In the genomic region with DNA sequence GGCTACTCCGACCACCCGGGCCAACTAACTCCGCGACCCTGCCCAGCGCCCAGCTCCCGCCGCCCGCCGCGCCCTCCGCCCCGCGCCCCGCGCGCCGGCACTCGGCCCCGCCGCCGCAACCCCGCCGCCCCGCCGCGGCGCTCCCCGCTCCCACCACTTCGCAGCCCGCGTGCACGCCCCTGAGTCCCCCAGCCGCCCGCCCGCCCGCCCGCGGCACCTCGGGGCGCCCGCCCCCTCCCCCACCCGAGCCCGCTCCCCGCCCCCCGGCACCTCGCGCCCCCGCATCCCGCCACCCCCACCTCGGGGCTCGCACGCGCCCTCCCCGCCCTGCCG, we compare ENCODE assay signal across 8 cellular contexts. TPM values are rescaled to one million over a fixed set of nuclear protein-coding genes. Genes with fewer than 3 reads are reported as not detected.
DNase-seq lines count a peak whose midpoint lies in the region; ATAC-seq and TF ChIP-seq lines count a peak whose summit lies in the region.

No MANE protein-coding gene starts in this region.

- H3K36me3 ChIP-seq in OCI-LY3 (replicated peaks; ENCODE audit: low read depth, low read length) (no peaks in the 10 kb centered on the region), gastrocnemius medialis (no peaks in the 10 kb centered on the region)

- H3K4me2 ChIP-seq in OCI-LY3 (ENCODE audit: low read length), result peak overlapping the region; percentile 66; the same call in 1 of the 2 replicates

- ATAC-seq in gastrocnemius medialis (peak; percentile 7 to 22), GM18517 (IDR thresholded peaks at IDR 0.05; ENCODE audit: unreplicated experiment) (no peak)

- TF ChIP-seq CTCF in GM12864 (IDR thresholded peaks at IDR 0.05; ENCODE audit: low read depth, low read length, missing control alignments) (no peak), OCI-LY3 (IDR thresholded peaks at IDR 0.05; ENCODE audit: low read depth, low read length) (no peak), fibroblast of the aortic adventitia (IDR thresholded peaks at IDR 0.05; ENCODE audit: insufficient read depth, low read length) (no peak), gastrocnemius medialis (IDR thresholded peaks at IDR 0.05 in 4 of 5, conservative IDR thresholded peaks at IDR 0.05 in 1 of 5) (no peak)

- H3K79me2 ChIP-seq in OCI-LY3 (ENCODE audit: low read length), result no peaks in the 10 kb centered on the region

- H3K27me3 ChIP-seq in OCI-LY3 (ENCODE audit: low read depth, low read length), result peaks cover 30% of the 10 kb centered on the region; the same call in 1 of the 2 replicates
- no peaks in the 10 kb centered on the region for H3K27me3 ChIP-seq in gastrocnemius medialis

- intact Hi-C loops in gastrocnemius medialis (cut with DNase I; ENCODE audit: low total_unique reads), result loop anchor here (2.0 to 5.0 kb wide), 2 partner anchors 71 to 227 kb away; no protein-coding TSS in a partner anchor

- DNase-seq in GM12864 (ENCODE audit: low read depth) (no peak), fibroblast of the aortic adventitia (ENCODE audit: low read depth) (no peak), gastrocnemius medialis (no peak), NCI-H128 (lab: John Stamatoyannopoulos, UW; ENCODE audit: unreplicated experiment) (no peak), GDM1 (lab: John Stamatoyannopoulos, UW) (no peak), cortex of kidney (lab: John Stamatoyannopoulos, UW) (no peak)

- peak overlapping the region; percentile 15 for H3K4me3 ChIP-seq in GM12864 (ENCODE audit: low read depth, low read length)
- peak overlapping the region; percentile 97 for H3K4me3 ChIP-seq in OCI-LY3 (ENCODE audit: low read length)
- H3K4me3 ChIP-seq in fibroblast of the aortic adventitia (ENCODE audit: low read depth, low read length), result peak overlapping the region; percentile 84
- peak overlapping the region; percentile 89 to 98 (median 94) for H3K4me3 ChIP-seq in gastrocnemius medialis

- peaks cover 26% of the 10 kb centered on the region for H4K20me1 ChIP-seq in OCI-LY3 (ENCODE audit: insufficient read depth, low read length)

- peak overlapping the region; percentile 79 for H3K9ac ChIP-seq in OCI-LY3 (ENCODE audit: low read length)

- H3K27ac ChIP-seq in OCI-LY3 (ENCODE audit: low read length) (peak overlapping the region; percentile 30; the same call in 1 of the 2 replicates), gastrocnemius medialis (peak overlapping the region; percentile 85 to 91 (median 88))

- TF ChIP-seq POLR2A in gastrocnemius medialis (IDR thresholded peaks at IDR 0.05), result no peak

- in situ Hi-C loops in gastrocnemius medialis (cut with MboI; ENCODE audit: low sequenced_read_pairs in 4 of 4), result no loop called here

- H3K9me3 ChIP-seq in OCI-LY3 (ENCODE audit: insufficient read depth, low read length) (no peaks in the 10 kb centered on the region), gastrocnemius medialis (no peaks in the 10 kb centered on the region)

- no peak overlapping the region for H2AFZ ChIP-seq in OCI-LY3 (ENCODE audit: low read depth, low read length)

- peaks cover 44% of the 10 kb centered on the region for H3K4me1 ChIP-seq in OCI-LY3 (ENCODE audit: low read length)
- peaks cover 18 to 21% of the 10 kb centered on the region in 2 donors for H3K4me1 ChIP-seq in gastrocnemius medialis

RNA-seq across cellular contexts. Expression of gene JAZF1, which starts 0.6 kb away (rescaled TPM):
- total RNA-seq in fibroblast of the aortic adventitia (ENCODE audit: low replicate concordance) (1.5 and 8.3 TPM in 2 replicates), gastrocnemius medialis (1 to 10 TPM; 1.6 to 8.6 (median 5.3) TPM)

Comparison
In these comparisons a context has a peak if more than half of its experiments do, and no peak if none do; other contexts are left out.
1. H3K4me3 ChIP-seq: peak in every context shown above with its lines; median percentile 97 in OCI-LY3; 94 in gastrocnemius medialis; 84 in fibroblast of the aortic adventitia; 15 in GM12864.